In genomic region chr4:106315968-106316772, GRCh38 we compare ENCODE assay signal across 1 cellular context.
A peak's percentile ranks its signal among the peaks of the same experiment; 100 is the strongest.
TF ChIP-seq lines count a peak whose summit lies in the region.

Gene AIMP1 (plus strand): TSS chr4:106316550. CDS start chr4:106325010, 8,460 bp downstream.
Gene TBCK (minus strand): TSS chr4:106316209. CDS start chr4:106308960, 7,249 bp downstream.

TF ChIP-seq in HepG2, 621 proteins besides CTCF, POLR2A, EP300 and RAD21 (continued from another document and continues in another):
- TF ChIP-seq, protein P1, sequence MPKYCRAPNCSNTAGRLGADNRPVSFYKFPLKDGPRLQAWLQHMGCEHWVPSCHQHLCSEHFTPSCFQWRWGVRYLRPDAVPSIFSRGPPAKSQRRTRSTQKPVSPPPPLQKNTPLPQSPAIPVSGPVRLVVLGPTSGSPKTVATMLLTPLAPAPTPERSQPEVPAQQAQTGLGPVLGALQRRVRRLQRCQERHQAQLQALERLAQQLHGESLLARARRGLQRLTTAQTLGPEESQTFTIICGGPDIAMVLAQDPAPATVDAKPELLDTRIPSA (CRISPR knock-in tag; IDR thresholded peaks at IDR 0.05; ENCODE audit: borderline replicate concordance), result no peak
- TF ChIP-seq ZNF124 (CRISPR knock-in tag; IDR thresholded peaks at IDR 0.05) (no peak), ZNF281 (CRISPR knock-in tag; IDR thresholded peaks at IDR 0.05; ENCODE audit: borderline replicate concordance) (no peak), MTF2 (CRISPR knock-in tag; IDR thresholded peaks at IDR 0.05; ENCODE audit: borderline replicate concordance) (no peak), ZSCAN25 (CRISPR knock-in tag; IDR thresholded peaks at IDR 0.05) (no peak), SOX6 (IDR thresholded peaks at IDR 0.05) (no peak), SOX6 (CRISPR knock-in tag; IDR thresholded peaks at IDR 0.05) (no peak), TAF15 (IDR thresholded peaks at IDR 0.05; ENCODE audit: low read depth, low read length, poor library complexity, severe bottlenecking) (no peak), PRMT3 (CRISPR knock-in tag; IDR thresholded peaks at IDR 0.05; ENCODE audit: borderline replicate concordance, low read depth) (peak; percentile 32; the same call in 1 of the 2 replicates), RARA (CRISPR knock-in tag; IDR thresholded peaks at IDR 0.05) (no peak), ZNF720 (CRISPR knock-in tag; IDR thresholded peaks at IDR 0.05) (no peak), IRF9 (CRISPR knock-in tag; IDR thresholded peaks at IDR 0.05; ENCODE audit: borderline replicate concordance) (peak; percentile 24; the same call in 1 of the 2 replicates), ZNF251 (CRISPR knock-in tag; IDR thresholded peaks at IDR 0.05) (no peak), ZNF3 (CRISPR knock-in tag; IDR thresholded peaks at IDR 0.05) (0 out of 2 replicates have a peak, but pooled peaks have one; percentile 13), ZNF772 (CRISPR knock-in tag; IDR thresholded peaks at IDR 0.05) (no peak), REL (CRISPR knock-in tag; conservative IDR thresholded peaks at IDR 0.05) (no peak), ZNF674 (CRISPR knock-in tag; IDR thresholded peaks at IDR 0.05; ENCODE audit: low read depth) (no peak), ZBTB1 (CRISPR knock-in tag; IDR thresholded peaks at IDR 0.05; ENCODE audit: borderline replicate concordance) (no peak), ZNF451 (CRISPR knock-in tag; IDR thresholded peaks at IDR 0.05) (peak; percentile 45; the same call in 1 of the 2 replicates), MIER3 (CRISPR knock-in tag; IDR thresholded peaks at IDR 0.05; ENCODE audit: borderline replicate concordance) (no peak), NR2F1 (CRISPR knock-in tag; IDR thresholded peaks at IDR 0.05) (no peak), ZSCAN29 (CRISPR knock-in tag; conservative IDR thresholded peaks at IDR 0.05) (no peak), POGZ (CRISPR knock-in tag; IDR thresholded peaks at IDR 0.05) (peak; percentile 80), ZNF879 (CRISPR knock-in tag; IDR thresholded peaks at IDR 0.05) (0 out of 2 replicates have a peak, but pooled peaks have one; percentile 84), PHF20 (CRISPR knock-in tag; IDR thresholded peaks at IDR 0.05) (peak; percentile 94), ZNF557 (CRISPR knock-in tag; IDR thresholded peaks at IDR 0.05) (0 out of 2 replicates have a peak, but pooled peaks have one; percentile 48), SMAD3 (CRISPR knock-in tag; IDR thresholded peaks at IDR 0.05) (0 out of 2 replicates have a peak, but pooled peaks have one; percentile 5), HOXA5 (CRISPR knock-in tag; IDR thresholded peaks at IDR 0.05) (0 out of 2 replicates have a peak, but pooled peaks have one; percentile 30), NFYB (CRISPR knock-in tag; IDR thresholded peaks at IDR 0.05) (no peak), SMARCC2 (IDR thresholded peaks at IDR 0.05) (no peak), HMGXB4 (CRISPR knock-in tag; IDR thresholded peaks at IDR 0.05; ENCODE audit: borderline replicate concordance in 1 of 2, low read depth in 1 of 2) (peak; percentile 43 to 82; a peak in 1 of 4 replicates), ZNF337 (CRISPR knock-in tag; IDR thresholded peaks at IDR 0.05; ENCODE audit: borderline replicate concordance, low read depth) (no peak), HIVEP1 (CRISPR knock-in tag; IDR thresholded peaks at IDR 0.05) (peak; percentile 31; the same call in 1 of the 2 replicates), BHLHE40 (IDR thresholded peaks at IDR 0.05; ENCODE audit: low read length) (0 out of 2 replicates have a peak, but pooled peaks have one; percentile 11), FOXA3 (CRISPR knock-in tag; IDR thresholded peaks at IDR 0.05) (peak; percentile 16; the same call in 1 of the 2 replicates), KLF11 (CRISPR knock-in tag; IDR thresholded peaks at IDR 0.05) (peak; percentile 19; the same call in 1 of the 2 replicates), ZBTB46 (CRISPR knock-in tag; IDR thresholded peaks at IDR 0.05; ENCODE audit: borderline replicate concordance) (no peak), NAIF1 (CRISPR knock-in tag; IDR thresholded peaks at IDR 0.05; ENCODE audit: borderline replicate concordance) (no peak), ISX (CRISPR knock-in tag; conservative IDR thresholded peaks at IDR 0.05) (no peak), ATF1 (CRISPR knock-in tag; IDR thresholded peaks at IDR 0.05) (peak; percentile 97), DNMT1 (CRISPR knock-in tag; IDR thresholded peaks at IDR 0.05) (no peak), KLF12 (CRISPR knock-in tag; IDR thresholded peaks at IDR 0.05; ENCODE audit: borderline replicate concordance) (no peak), HNRNPH1 (optimal IDR thresholded peaks at IDR 0.05; ENCODE audit: low read depth, low read length) (no peak), ZNF160 (CRISPR knock-in tag; IDR thresholded peaks at IDR 0.05) (no peak), RAD51 (IDR thresholded peaks at IDR 0.05; ENCODE audit: borderline replicate concordance) (no peak), ZNF747 (CRISPR knock-in tag; IDR thresholded peaks at IDR 0.05; ENCODE audit: borderline replicate concordance) (peak; percentile 3; the same call in 1 of the 2 replicates)
- TF ChIP-seq, protein P2, sequence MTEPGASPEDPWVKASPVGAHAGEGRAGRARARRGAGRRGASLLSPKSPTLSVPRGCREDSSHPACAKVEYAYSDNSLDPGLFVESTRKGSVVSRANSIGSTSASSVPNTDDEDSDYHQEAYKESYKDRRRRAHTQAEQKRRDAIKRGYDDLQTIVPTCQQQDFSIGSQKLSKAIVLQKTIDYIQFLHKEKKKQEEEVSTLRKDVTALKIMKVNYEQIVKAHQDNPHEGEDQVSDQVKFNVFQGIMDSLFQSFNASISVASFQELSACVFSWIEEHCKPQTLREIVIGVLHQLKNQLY (CRISPR knock-in tag; IDR thresholded peaks at IDR 0.05), result no peak
- TF ChIP-seq, protein P3, sequence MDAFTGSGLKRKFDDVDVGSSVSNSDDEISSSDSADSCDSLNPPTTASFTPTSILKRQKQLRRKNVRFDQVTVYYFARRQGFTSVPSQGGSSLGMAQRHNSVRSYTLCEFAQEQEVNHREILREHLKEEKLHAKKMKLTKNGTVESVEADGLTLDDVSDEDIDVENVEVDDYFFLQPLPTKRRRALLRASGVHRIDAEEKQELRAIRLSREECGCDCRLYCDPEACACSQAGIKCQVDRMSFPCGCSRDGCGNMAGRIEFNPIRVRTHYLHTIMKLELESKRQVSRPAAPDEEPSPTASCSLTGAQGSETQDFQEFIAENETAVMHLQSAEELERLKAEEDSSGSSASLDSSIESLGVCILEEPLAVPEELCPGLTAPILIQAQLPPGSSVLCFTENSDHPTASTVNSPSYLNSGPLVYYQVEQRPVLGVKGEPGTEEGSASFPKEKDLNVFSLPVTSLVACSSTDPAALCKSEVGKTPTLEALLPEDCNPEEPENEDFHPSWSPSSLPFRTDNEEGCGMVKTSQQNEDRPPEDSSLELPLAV (CRISPR knock-in tag; conservative IDR thresholded peaks at IDR 0.05; ENCODE audit: low read depth), result no peak
- TF ChIP-seq, protein P4, sequence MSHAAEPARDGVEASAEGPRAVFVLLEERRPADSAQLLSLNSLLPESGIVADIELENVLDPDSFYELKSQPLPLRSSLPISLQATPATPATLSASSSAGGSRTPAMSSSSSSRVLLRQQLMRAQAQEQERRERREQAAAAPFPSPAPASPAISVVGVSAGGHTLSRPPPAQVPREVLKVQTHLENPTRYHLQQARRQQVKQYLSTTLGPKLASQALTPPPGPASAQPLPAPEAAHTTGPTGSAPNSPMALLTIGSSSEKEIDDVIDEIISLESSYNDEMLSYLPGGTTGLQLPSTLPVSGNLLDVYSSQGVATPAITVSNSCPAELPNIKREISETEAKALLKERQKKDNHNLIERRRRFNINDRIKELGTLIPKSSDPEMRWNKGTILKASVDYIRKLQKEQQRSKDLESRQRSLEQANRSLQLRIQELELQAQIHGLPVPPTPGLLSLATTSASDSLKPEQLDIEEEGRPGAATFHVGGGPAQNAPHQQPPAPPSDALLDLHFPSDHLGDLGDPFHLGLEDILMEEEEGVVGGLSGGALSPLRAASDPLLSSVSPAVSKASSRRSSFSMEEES (CRISPR knock-in tag; IDR thresholded peaks at IDR 0.05), result 0 out of 2 replicates have a peak, but pooled peaks have one; percentile 1
- TF ChIP-seq, protein P5, sequence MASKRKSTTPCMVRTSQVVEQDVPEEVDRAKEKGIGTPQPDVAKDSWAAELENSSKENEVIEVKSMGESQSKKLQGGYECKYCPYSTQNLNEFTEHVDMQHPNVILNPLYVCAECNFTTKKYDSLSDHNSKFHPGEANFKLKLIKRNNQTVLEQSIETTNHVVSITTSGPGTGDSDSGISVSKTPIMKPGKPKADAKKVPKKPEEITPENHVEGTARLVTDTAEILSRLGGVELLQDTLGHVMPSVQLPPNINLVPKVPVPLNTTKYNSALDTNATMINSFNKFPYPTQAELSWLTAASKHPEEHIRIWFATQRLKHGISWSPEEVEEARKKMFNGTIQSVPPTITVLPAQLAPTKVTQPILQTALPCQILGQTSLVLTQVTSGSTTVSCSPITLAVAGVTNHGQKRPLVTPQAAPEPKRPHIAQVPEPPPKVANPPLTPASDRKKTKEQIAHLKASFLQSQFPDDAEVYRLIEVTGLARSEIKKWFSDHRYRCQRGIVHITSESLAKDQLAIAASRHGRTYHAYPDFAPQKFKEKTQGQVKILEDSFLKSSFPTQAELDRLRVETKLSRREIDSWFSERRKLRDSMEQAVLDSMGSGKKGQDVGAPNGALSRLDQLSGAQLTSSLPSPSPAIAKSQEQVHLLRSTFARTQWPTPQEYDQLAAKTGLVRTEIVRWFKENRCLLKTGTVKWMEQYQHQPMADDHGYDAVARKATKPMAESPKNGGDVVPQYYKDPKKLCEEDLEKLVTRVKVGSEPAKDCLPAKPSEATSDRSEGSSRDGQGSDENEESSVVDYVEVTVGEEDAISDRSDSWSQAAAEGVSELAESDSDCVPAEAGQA (IDR thresholded peaks at IDR 0.05; ENCODE audit: low read depth), result no peak; the same call in 1 of the 2 replicates
- TF ChIP-seq, protein P5 (CRISPR knock-in tag; IDR thresholded peaks at IDR 0.05; ENCODE audit: borderline replicate concordance), result no peak
